ENCODE assay signal across 1 cellular context in genomic region chr11:64355078-64355940, GRCh38.
TF ChIP-seq lines count a peak whose summit lies in the region.

No MANE protein-coding gene starts in this region.

TF ChIP-seq in K562, 482 proteins besides CTCF, POLR2A, EP300 and RAD21 (continues in another document):
- no peak for TF ChIP-seq PHTF2 (CRISPR knock-in tag; IDR thresholded peaks at IDR 0.05)
- TF ChIP-seq MNT (conservative IDR thresholded peaks at IDR 0.05): peak in 1 of 2 experiments; percentile 67; a peak in 2 of 4 replicates
- TF ChIP-seq MCM7 (IDR thresholded peaks at IDR 0.05): no peak
- TF ChIP-seq RCOR1 (IDR thresholded peaks at IDR 0.05; ENCODE audit: borderline replicate concordance in 1 of 2, low read depth in 2 of 2, low read length in 2 of 2): peak in 1 of 2 experiments; percentile 57; a peak in 1 of 4 replicates
- TF ChIP-seq NUFIP1 (IDR thresholded peaks at IDR 0.05; ENCODE audit: partially characterized antibody): no peak
- TF ChIP-seq KLF1 (tag; IDR thresholded peaks at IDR 0.05): 0 out of 2 replicates have a peak, but pooled peaks have one; percentile 40
- no peak for TF ChIP-seq CEBPB (tag; IDR thresholded peaks at IDR 0.05)
- TF ChIP-seq ZNF277 (CRISPR knock-in tag; IDR thresholded peaks at IDR 0.05; ENCODE audit: borderline replicate concordance): no peak
- TF ChIP-seq TEAD2 (tag; IDR thresholded peaks at IDR 0.05): no peak
- TF ChIP-seq THRA (IDR thresholded peaks at IDR 0.05): no peak
- TF ChIP-seq TSC22D4 (tag; IDR thresholded peaks at IDR 0.05): no peak
- no peak for TF ChIP-seq ZNF449 (CRISPR knock-in tag; IDR thresholded peaks at IDR 0.05)
- TF ChIP-seq ZNF224 (CRISPR knock-in tag; IDR thresholded peaks at IDR 0.05): no peak
- TF ChIP-seq CSDE1 (IDR thresholded peaks at IDR 0.05): no peak
- TF ChIP-seq HMG20A (CRISPR knock-in tag; conservative IDR thresholded peaks at IDR 0.05): no peak
- no peak for TF ChIP-seq ZBTB43 (CRISPR knock-in tag; IDR thresholded peaks at IDR 0.05)
- peak in 1 of 2 experiments; percentile 15 for TF ChIP-seq E2F6 (IDR thresholded peaks at IDR 0.05; ENCODE audit: borderline replicate concordance in 1 of 2, extremely low read depth in 1 of 2, insufficient read depth in 1 of 2, insufficient read length in 1 of 2, low read depth in 1 of 2, low read length in 1 of 2, poor library complexity in 1 of 2, severe bottlenecking in 1 of 2)
- no peak for TF ChIP-seq ZNF696 (CRISPR knock-in tag; conservative IDR thresholded peaks at IDR 0.05)
- no peak for TF ChIP-seq TEAD1 (CRISPR knock-in tag; IDR thresholded peaks at IDR 0.05)
- TF ChIP-seq NFATC3 (IDR thresholded peaks at IDR 0.05): no peak
- no peak for TF ChIP-seq ZNF695 (CRISPR knock-in tag; IDR thresholded peaks at IDR 0.05)
- no peak for TF ChIP-seq TCF7L2 (IDR thresholded peaks at IDR 0.05; ENCODE audit: low read depth, low read length)
- TF ChIP-seq GTF3C2 (IDR thresholded peaks at IDR 0.05; ENCODE audit: borderline replicate concordance, extremely low read depth, insufficient read length): no peak
- peak; percentile 13 to 48; a peak in 1 of 4 replicates for TF ChIP-seq FOXK2 (conservative IDR thresholded peaks at IDR 0.05 in 1 of 2, IDR thresholded peaks at IDR 0.05 in 1 of 2; ENCODE audit: low read depth in 2 of 2)
- no peak for TF ChIP-seq NCOA1 (IDR thresholded peaks at IDR 0.05; ENCODE audit: low read depth)
- TF ChIP-seq ZNF282 (CRISPR knock-in tag; IDR thresholded peaks at IDR 0.05): no peak
- TF ChIP-seq RBM39 (optimal IDR thresholded peaks at IDR 0.05; ENCODE audit: low read depth, low read length): no peak
- TF ChIP-seq ZNF764 (CRISPR knock-in tag; IDR thresholded peaks at IDR 0.05; ENCODE audit: low read depth): no peak
- TF ChIP-seq CTBP1 (IDR thresholded peaks at IDR 0.05; ENCODE audit: borderline replicate concordance): peak; percentile 78; the same call in 1 of the 2 replicates
- no peak for TF ChIP-seq NR1H2 (CRISPR knock-in tag; IDR thresholded peaks at IDR 0.05)
- no peak for TF ChIP-seq HNRNPK (IDR thresholded peaks at IDR 0.05; ENCODE audit: low read depth, low read length, poor library complexity, severe bottlenecking)
- no peak for TF ChIP-seq ILF3 (IDR thresholded peaks at IDR 0.05; ENCODE audit: borderline replicate concordance)
- TF ChIP-seq SMAD4 (CRISPR knock-in tag; conservative IDR thresholded peaks at IDR 0.05): peak; percentile 73
- TF ChIP-seq NFE2L1 (tag; IDR thresholded peaks at IDR 0.05; ENCODE audit: borderline replicate concordance, low read depth): no peak
- TF ChIP-seq TAF1 (IDR thresholded peaks at IDR 0.05; ENCODE audit: control insufficient read depth, extremely low read depth, insufficient read depth, low read length, severe bottlenecking): no peak
- 0 out of 2 replicates have a peak, but pooled peaks have one; percentile 17 for TF ChIP-seq MAFG (tag; conservative IDR thresholded peaks at IDR 0.05)
- no peak for TF ChIP-seq IFI16 (CRISPR knock-in tag; IDR thresholded peaks at IDR 0.05)
- TF ChIP-seq SMARCC2 (IDR thresholded peaks at IDR 0.05; ENCODE audit: low read depth): peak; percentile 81; the same call in 1 of the 2 replicates
- TF ChIP-seq SFPQ (IDR thresholded peaks at IDR 0.05; ENCODE audit: low read depth, low read length): no peak
- TF ChIP-seq ZNF121 (CRISPR knock-in tag; conservative IDR thresholded peaks at IDR 0.05): no peak
- TF ChIP-seq CC2D1A (IDR thresholded peaks at IDR 0.05): peak; percentile 83; the same call in 1 of the 2 replicates
- TF ChIP-seq POU5F1 (IDR thresholded peaks at IDR 0.05; ENCODE audit: borderline replicate concordance, low read depth, low read length, partially characterized antibody): no peak
- no peak for TF ChIP-seq THRB (CRISPR knock-in tag; conservative IDR thresholded peaks at IDR 0.05)
- peak; percentile 48 for TF ChIP-seq TBP (optimal IDR thresholded peaks at IDR 0.05; ENCODE audit: low read depth, low read length)
- TF ChIP-seq ZNF77 (CRISPR knock-in tag; IDR thresholded peaks at IDR 0.05): no peak
- TF ChIP-seq HNRNPL (IDR thresholded peaks at IDR 0.05; ENCODE audit: low read depth, low read length): no peak
- peak; percentile 88 for TF ChIP-seq ESRRA (IDR thresholded peaks at IDR 0.05; ENCODE audit: borderline replicate concordance, low read depth)
- no peak; the same call in 1 of the 2 replicates for TF ChIP-seq SAFB (IDR thresholded peaks at IDR 0.05; ENCODE audit: borderline replicate concordance, low read depth, low read length)
- TF ChIP-seq DIDO1 (tag; IDR thresholded peaks at IDR 0.05; ENCODE audit: low read depth): no peak
- TF ChIP-seq THRAP3 (IDR thresholded peaks at IDR 0.05; ENCODE audit: borderline replicate concordance): no peak
- no peak for TF ChIP-seq ZNF239 (CRISPR knock-in tag; IDR thresholded peaks at IDR 0.05)
- no peak for TF ChIP-seq LCOR (CRISPR knock-in tag; IDR thresholded peaks at IDR 0.05)
- TF ChIP-seq KLF13 (tag; IDR thresholded peaks at IDR 0.05; ENCODE audit: borderline replicate concordance, low read depth): 0 out of 2 replicates have a peak, but pooled peaks have one; percentile 9
- no peak for TF ChIP-seq SMARCB1 (IDR thresholded peaks at IDR 0.05; ENCODE audit: insufficient read length, low read depth)
- TF ChIP-seq MLX (CRISPR knock-in tag; conservative IDR thresholded peaks at IDR 0.05): no peak
- TF ChIP-seq NBN (IDR thresholded peaks at IDR 0.05; ENCODE audit: low read depth): peak; percentile 63
